Comparison of ENCODE assay signal across 9 cellular contexts in genomic region chr6:29633532-29633901, GRCh38. TPM values are rescaled to one million over a fixed set of nuclear protein-coding genes. Genes with fewer than 3 reads are reported as not detected.
DNase-seq lines count a peak whose midpoint lies in the region; ATAC-seq and TF ChIP-seq lines count a peak whose summit lies in the region.
"Had no signal": no experiment of that assay in that cellular context is flagged by ENCODE, and none has a peak within 500 bp of the region (broad histone marks: within the 10 kb centered on the region; RNA-seq: fewer than 3 reads in every experiment).

No MANE protein-coding gene starts in this region.

- H3K4me3 Mint-ChIP-seq in nephron progenitor cell, result peak overlapping the region; percentile 90

- no peaks in the 10 kb centered on the region for H4K20me1 ChIP-seq in PC-9 (ENCODE audit: insufficient read depth)

- H3K9me3 Mint-ChIP-seq in nephron progenitor cell, result no peaks in the 10 kb centered on the region

- no peaks in the 10 kb centered on the region for H3K9me3 ChIP-seq in PC-9 (ENCODE audit: insufficient read depth, low read depth)

- DNase-seq in PC-9, result no peak
- DNase-seq in epithelial cell of proximal tubule (ENCODE audit: low read depth), result no peak
- DNase-seq in nephron progenitor cell, result no peak
- no peak for DNase-seq in cortex of kidney (lab: John Stamatoyannopoulos, UW)
- DNase-seq in stimulated activated CD4-positive, alpha-beta T cell treated with anti-CD3 and anti-CD28 coated beads, Interleukin-15, amount 100 ng/mL, for 24 hours, result no peak

- H3K79me2 ChIP-seq in PC-9 (ENCODE audit: low read depth), result no peaks in the 10 kb centered on the region

- H3K27me3 Mint-ChIP-seq in nephron progenitor cell (ENCODE audit: low read depth, poor library complexity), result peaks cover 28% of the 10 kb centered on the region

- H3K27ac ChIP-seq in PC-9, result no peak overlapping the region

- BruUV-seq in PC-9 (replicated peaks; lab: Mats Ljungman, UMichigan), result no TSS peak

- peak overlapping the region; percentile 79 for H2AFZ ChIP-seq in PC-9

- peak overlapping the region; percentile 68 for H3K4me3 ChIP-seq in PC-9
- H3K4me3 ChIP-seq in epithelial cell of proximal tubule (ENCODE audit: low read depth, low read length), result peak overlapping the region; percentile 75

- no peaks in the 10 kb centered on the region for H3K9me2 ChIP-seq in PC-9 (ENCODE audit: insufficient read depth)

- intact Hi-C loops in PC-9 (cut with micrococcal nuclease; ENCODE audit: unreplicated experiment), result no loop called here

- CTCF ChIA-PET in PC-9 (lab: Charles Lee), result interaction anchor here (0.8 to 1.3 kb wide), 3 partner anchors 15 to 21 kb away, joined by 3 to 9 read pairs (median 6); no protein-coding TSS in a partner anchor

- no peak for TF ChIP-seq CTCF in PC-9 (conservative IDR thresholded peaks at IDR 0.05)
- no peak for TF ChIP-seq CTCF in epithelial cell of proximal tubule (conservative IDR thresholded peaks at IDR 0.05; ENCODE audit: low read depth, low read length)
- no peak for TF ChIP-seq CTCF in nephron progenitor cell (IDR thresholded peaks at IDR 0.05)

- ATAC-seq in GM21360 (IDR thresholded peaks at IDR 0.05; ENCODE audit: unreplicated experiment) (peak; percentile 12), HG03521 (IDR thresholded peaks at IDR 0.05; ENCODE audit: unreplicated experiment) (no peak), GM19328 (IDR thresholded peaks at IDR 0.05; ENCODE audit: unreplicated experiment) (no peak)

- H3K27ac Mint-ChIP-seq in nephron progenitor cell, result peak overlapping the region; percentile 96

- H3K4me1 ChIP-seq in PC-9 (replicated peaks; ENCODE audit: insufficient read depth), result peaks cover 5% of the 10 kb centered on the region; the same call in 1 of the 2 replicates

- H3K27me3 ChIP-seq in PC-9 (ENCODE audit: insufficient read depth, low read depth), result no peaks in the 10 kb centered on the region

- peak overlapping the region; percentile 82 for H3K4me2 ChIP-seq in PC-9

- POLR2A ChIA-PET in PC-9 (lab: Charles Lee; ENCODE audit: unreplicated experiment), result interaction anchor here (0.5 to 0.8 kb wide), 5 partner anchors 14 to 905 kb away, joined by 3 to 21 read pairs (median 11); no protein-coding TSS in a partner anchor

- H3K36me3 ChIP-seq in PC-9 (ENCODE audit: low read depth), result no peaks in the 10 kb centered on the region

- peaks cover 54% of the 10 kb centered on the region for H3K4me1 Mint-ChIP-seq in nephron progenitor cell

- H3F3A ChIP-seq in PC-9 (ENCODE audit: insufficient read depth, low read depth), result peaks cover 4% of the 10 kb centered on the region; the same call in 1 of the 2 replicates

- H3K36me3 Mint-ChIP-seq in nephron progenitor cell (ENCODE audit: low read depth), result peaks cover 8% of the 10 kb centered on the region

RNA-seq across cellular contexts. Expression of gene GABBR1, which starts 0.5 kb away (rescaled TPM):
- total RNA-seq in PC-9 (2021), result 36.3 and 43.6 TPM in 2 replicates
- 3.1 and 6.4 TPM in 2 replicates for total RNA-seq in epithelial cell of proximal tubule

RNA-seq across cellular contexts. Expression of gene MOG, which starts 23.4 kb away (rescaled TPM):
- total RNA-seq in PC-9 (2021) (not detected in 2 replicates), epithelial cell of proximal tubule (not detected in 2 replicates)
- total RNA-seq: T-helper 1 cell treated with Interleukin-12 subunit alpha and Interleukin-12 subunit beta and Interleukin-4 antibody, amounts not matched to agents 30 ng/mL and 1 ng/mL, for 36 hours had no signal

RNA-seq across cellular contexts. Expression of gene ZFP57, which starts 47.4 kb away (rescaled TPM):
- 0.98 and 1.1 TPM in 2 replicates for total RNA-seq in PC-9 (2021)
- 0.12 and 1.4 TPM in 2 replicates for total RNA-seq in epithelial cell of proximal tubule

RNA-seq across cellular contexts. Expression of gene OR2H2, which starts 48.6 kb away (rescaled TPM):
- not detected in 2 replicates for total RNA-seq in PC-9 (2021)
- not detected in 2 replicates for total RNA-seq in epithelial cell of proximal tubule
- total RNA-seq: T-helper 1 cell treated with Interleukin-12 subunit alpha and Interleukin-12 subunit beta and Interleukin-4 antibody, amounts not matched to agents 30 ng/mL and 1 ng/mL, for 36 hours had no signal
